In genomic region chr11:69986421-69987229, GRCh38 we compare ENCODE assay signal across 15 cellular contexts.
A peak's percentile ranks its signal among the peaks of the same experiment; 100 is the strongest.
DNase-seq lines count a peak whose midpoint lies in the region; ATAC-seq, FAIRE-seq and TF ChIP-seq lines count a peak whose summit lies in the region.
"Had no signal": no experiment of that assay in that cellular context is flagged by ENCODE, and none has a peak within 500 bp of the region (broad histone marks: within the 10 kb centered on the region; RNA-seq: fewer than 3 reads in every experiment).

No MANE protein-coding gene starts in this region.

- H2AFZ ChIP-seq in endothelial cell of umbilical vein (ENCODE audit: low read depth, low read length) = no peak overlapping the region

- no peaks in the 10 kb centered on the region for H3K36me3 ChIP-seq in ES-I3 (ENCODE audit: insufficient read depth, low read length)
- no peaks in the 10 kb centered on the region for H3K36me3 ChIP-seq in endothelial cell of umbilical vein (ENCODE audit: control insufficient read depth in 2 of 2, extremely low read depth in 1 of 2, insufficient read depth in 2 of 2, low read length in 2 of 2)
- H3K36me3 ChIP-seq in right lobe of liver = no peaks in the 10 kb centered on the region
- H3K36me3 ChIP-seq in spleen = no peaks in the 10 kb centered on the region

- peak overlapping the region; percentile 58; the same call in 1 of the 2 replicates for H3K9ac ChIP-seq in ES-I3 (ENCODE audit: low read depth, low read length)
- H3K9ac ChIP-seq in endothelial cell of umbilical vein (replicated peaks; ENCODE audit: extremely low read depth, insufficient read depth, low read length) = no peak overlapping the region

- DNase-seq in endothelial cell of umbilical vein (ENCODE audit: low read depth, low spot score) = no peak
- DNase-seq in right lobe of liver = peak in 1 of 3 donors; percentile 34
- peak; percentile 16 for DNase-seq in spleen
- DNase-seq in KBM-7 = no peak
- DNase-seq in stimulated activated naive CD4-positive, alpha-beta T cell (lab: John Stamatoyannopoulos, UW) = no peak
- DNase-seq: activated CD4-positive, alpha-beta memory T cell treated with anti-CD3 and anti-CD28 coated beads for 36 hours; cortex of kidney; NCI-H1417 treated with DMSO at 0.1 percent for 48 hours had no signal

- TF ChIP-seq CTCF in endothelial cell of umbilical vein (IDR thresholded peaks at IDR 0.05; ENCODE audit: extremely low read depth in 1 of 2, insufficient read depth in 1 of 2, low read depth in 1 of 2, low read length in 2 of 2) (no peak), right lobe of liver (IDR thresholded peaks at IDR 0.05) (no peak), spleen (IDR thresholded peaks at IDR 0.05 in 8 of 11, conservative IDR thresholded peaks at IDR 0.05 in 3 of 11) (no peak)

- H4K20me1 ChIP-seq in endothelial cell of umbilical vein (replicated peaks; ENCODE audit: control insufficient read depth, extremely low read depth, insufficient read depth, low read length) = no peaks in the 10 kb centered on the region

- no peak for FAIRE-seq in endothelial cell of umbilical vein (lab: Jason Lieb, UNC)
- FAIRE-seq: D721Med, H54, TTC549 had no signal

- 10% methylated on average over 18 of the region's 26 CpGs for WGBS in right lobe of liver (ENCODE audit: insufficient coverage, low coverage, low lambda C conversion rate, missing lambda C conversion rate)
- 31 to 41% (median 34%) methylated on average over 20 to 26 of the region's 26 CpGs for WGBS in spleen, 5 donors

- ATAC-seq in right lobe of liver (peak in 1 of 4 donors; percentile 4), HG02973 (IDR thresholded peaks at IDR 0.05; ENCODE audit: unreplicated experiment) (no peak), HG02938 (IDR thresholded peaks at IDR 0.05; ENCODE audit: unreplicated experiment) (no peak)

- H3K4me1 ChIP-seq in ES-I3 (ENCODE audit: insufficient read depth, low read length) (peaks cover 24% of the 10 kb centered on the region), endothelial cell of umbilical vein (ENCODE audit: control insufficient read depth, extremely low read depth, insufficient read depth, low read length) (no peaks in the 10 kb centered on the region), right lobe of liver (peaks cover 0 to 61% (median 8%) of the 10 kb centered on the region in 4 donors), spleen (peaks cover 0 to 30% (median 9%) of the 10 kb centered on the region in 6 donors)

- H3K9me1 ChIP-seq in endothelial cell of umbilical vein (replicated peaks; ENCODE audit: control insufficient read depth, extremely low read depth, insufficient read depth, low read length) = no peaks in the 10 kb centered on the region

- CTCF ChIA-PET in endothelial cell of umbilical vein (lab: Charles Lee) = no interaction called here

- POLR2A ChIA-PET in endothelial cell of umbilical vein (lab: Charles Lee) = no interaction called here

- H3K79me2 ChIP-seq in endothelial cell of umbilical vein (ENCODE audit: control insufficient read depth, insufficient read depth, low read length) = no peaks in the 10 kb centered on the region

- no peak overlapping the region for H3K4me3 ChIP-seq in endothelial cell of umbilical vein (replicated peaks in 1 of 3; ENCODE audit: insufficient read depth in 1 of 3, low read depth in 1 of 3, low read length in 3 of 3)
- peak overlapping the region; percentile 67 to 87 (median 71) for H3K4me3 ChIP-seq in right lobe of liver
- peak overlapping the region in 1 of 8 donors; percentile 28 for H3K4me3 ChIP-seq in spleen
- H3K4me3 ChIP-seq: SK-N-MC had no signal

- dilution Hi-C loops in endothelial cell of umbilical vein (cut with MboI; ENCODE audit: extremely low pct_ligation_motif_present, low sequenced_read_pairs) = no loop called here

- H3K27me3 ChIP-seq in endothelial cell of umbilical vein (ENCODE audit: control insufficient read depth in 2 of 2, insufficient read depth in 2 of 2, low read length in 2 of 2) (peaks cover 50 to 79% of the 10 kb centered on the region in 2 experiments), right lobe of liver (no peaks in the 10 kb centered on the region), spleen (replicated peaks in 1 of 7) (peaks cover 0 to 81% (median 36%) of the 10 kb centered on the region in 7 donors)

- intact Hi-C loops in endothelial cell of umbilical vein (cut with micrococcal nuclease) (no loop called here), right lobe of liver (cut with DNase I) (no loop called here), spleen (cut with DNase I; ENCODE audit: low total_unique reads) (no loop called here)

- TF ChIP-seq POLR2A in endothelial cell of umbilical vein (IDR thresholded peaks at IDR 0.05; ENCODE audit: low read depth, low read length) (no peak), right lobe of liver (IDR thresholded peaks at IDR 0.05) (no peak), spleen (IDR thresholded peaks at IDR 0.05) (no peak)

- H3K9me3 ChIP-seq in ES-I3 (ENCODE audit: control insufficient read depth, insufficient read depth, low read length) = no peaks in the 10 kb centered on the region
- no peaks in the 10 kb centered on the region for H3K9me3 ChIP-seq in endothelial cell of umbilical vein (replicated peaks; ENCODE audit: control insufficient read depth, insufficient read depth, low read length)
- H3K9me3 ChIP-seq in right lobe of liver = no peaks in the 10 kb centered on the region
- H3K9me3 ChIP-seq in spleen = no peaks in the 10 kb centered on the region

- H3K4me2 ChIP-seq in endothelial cell of umbilical vein (ENCODE audit: insufficient read depth, low read length) = peak overlapping the region; percentile 11

- in situ Hi-C loops in KBM-7 (cut with MboI; ENCODE audit: low pct_unique_long_range_greater_than_20kb, low sequenced_read_pairs) = no loop called here

- no peak overlapping the region for H3K27ac ChIP-seq in endothelial cell of umbilical vein (ENCODE audit: insufficient read depth, low read depth, low read length)
- H3K27ac ChIP-seq in right lobe of liver = peak overlapping the region; percentile 54 to 95 (median 87)
- no peak overlapping the region for H3K27ac ChIP-seq in spleen
- H3K27ac ChIP-seq: SK-N-MC had no signal

- BruUV-seq in endothelial cell of umbilical vein (replicated peaks; lab: Mats Ljungman, UMichigan) = no TSS peak

TF ChIP-seq in endothelial cell of umbilical vein, 7 proteins besides CTCF, POLR2A, EP300 and RAD21:
- no peak for TF ChIP-seq MYC (IDR thresholded peaks at IDR 0.05; ENCODE audit: low read depth, low read length)
- TF ChIP-seq EZH2 (IDR thresholded peaks at IDR 0.05; ENCODE audit: borderline replicate concordance, low read depth, low read length, severe bottlenecking) = no peak
- TF ChIP-seq GATA2 (IDR thresholded peaks at IDR 0.05; ENCODE audit: insufficient read depth, insufficient read length, low read depth, low read length) = no peak
- TF ChIP-seq POLR2AphosphoS5 (IDR thresholded peaks at IDR 0.05; ENCODE audit: insufficient read depth, low read depth, low read length) = no peak
- TF ChIP-seq FOS (IDR thresholded peaks at IDR 0.05; ENCODE audit: borderline replicate concordance, insufficient read depth, low read length) = no peak
- TF ChIP-seq MAX (IDR thresholded peaks at IDR 0.05; ENCODE audit: insufficient read depth, insufficient read length) = no peak
- TF ChIP-seq JUN (IDR thresholded peaks at IDR 0.05; ENCODE audit: borderline replicate concordance, insufficient read depth, insufficient read length, low read depth) = no peak

Comparison
In these comparisons a context has a peak if more than half of its experiments do, and no peak if none do; other contexts are left out.
1. H3K27ac ChIP-seq: peak in right lobe of liver (3 of 3); none in endothelial cell of umbilical vein (single experiment) and spleen (0 of 8).
2. H3K4me3 ChIP-seq: peak in right lobe of liver (3 of 3); none in endothelial cell of umbilical vein (0 of 3).